In the genomic region with DNA sequence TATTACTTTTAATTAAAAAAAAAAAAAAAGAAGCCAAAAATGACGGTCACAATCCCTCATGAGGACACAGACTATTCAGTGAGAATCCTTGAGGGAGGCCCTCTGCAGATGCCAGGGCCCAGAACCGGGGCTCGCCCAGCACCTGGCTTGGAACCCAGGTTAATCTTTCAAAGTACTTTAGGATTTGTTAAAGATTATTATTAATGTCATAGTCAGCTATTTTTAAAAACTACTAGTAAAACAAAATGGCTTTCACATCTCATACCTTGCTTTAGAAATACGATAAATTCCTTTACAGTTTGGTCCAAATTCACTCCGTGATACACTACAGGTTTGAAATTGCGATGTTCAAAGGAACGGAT, we compare ENCODE assay signal across 2 cellular contexts.
TF ChIP-seq lines count a peak whose summit lies in the region.

No MANE protein-coding gene starts in this region.

TF ChIP-seq in IMR-90, 13 proteins besides CTCF, POLR2A, EP300 and RAD21:
- TF ChIP-seq CEBPB (IDR thresholded peaks at IDR 0.05; ENCODE audit: low read depth, low read length) = no peak
- TF ChIP-seq MAFK (IDR thresholded peaks at IDR 0.05; ENCODE audit: low read depth, low read length) = peak; percentile 81
TF ChIP-seq in IMR-90: peak in this region for 1.

TF ChIP-seq in K562, 482 proteins besides CTCF, POLR2A, EP300 and RAD21:
- TF ChIP-seq NRF1 (conservative IDR thresholded peaks at IDR 0.05 in 1 of 2, IDR thresholded peaks at IDR 0.05 in 1 of 2) = no peak
- TF ChIP-seq ZNF316 (IDR thresholded peaks at IDR 0.05) = peak; percentile 95
- TF ChIP-seq C11orf30 (IDR thresholded peaks at IDR 0.05; ENCODE audit: low read depth) = peak; percentile 81
- TF ChIP-seq MAFG (tag; conservative IDR thresholded peaks at IDR 0.05) = peak; percentile 74
- TF ChIP-seq ZFP30 (CRISPR knock-in tag; IDR thresholded peaks at IDR 0.05; ENCODE audit: borderline replicate concordance) = no peak
- TF ChIP-seq MAFK (IDR thresholded peaks at IDR 0.05; ENCODE audit: low read length) = peak; percentile 63; the same call in 1 of the 2 replicates
- TF ChIP-seq, protein P1, sequence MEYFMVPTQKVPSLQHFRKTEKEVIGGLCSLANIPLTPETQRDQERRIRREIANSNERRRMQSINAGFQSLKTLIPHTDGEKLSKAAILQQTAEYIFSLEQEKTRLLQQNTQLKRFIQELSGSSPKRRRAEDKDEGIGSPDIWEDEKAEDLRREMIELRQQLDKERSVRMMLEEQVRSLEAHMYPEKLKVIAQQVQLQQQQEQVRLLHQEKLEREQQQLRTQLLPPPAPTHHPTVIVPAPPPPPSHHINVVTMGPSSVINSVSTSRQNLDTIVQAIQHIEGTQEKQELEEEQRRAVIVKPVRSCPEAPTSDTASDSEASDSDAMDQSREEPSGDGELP (CRISPR knock-in tag; IDR thresholded peaks at IDR 0.05; ENCODE audit: borderline replicate concordance) = peak; percentile 0; the same call in 1 of the 2 replicates
- TF ChIP-seq, protein P2, sequence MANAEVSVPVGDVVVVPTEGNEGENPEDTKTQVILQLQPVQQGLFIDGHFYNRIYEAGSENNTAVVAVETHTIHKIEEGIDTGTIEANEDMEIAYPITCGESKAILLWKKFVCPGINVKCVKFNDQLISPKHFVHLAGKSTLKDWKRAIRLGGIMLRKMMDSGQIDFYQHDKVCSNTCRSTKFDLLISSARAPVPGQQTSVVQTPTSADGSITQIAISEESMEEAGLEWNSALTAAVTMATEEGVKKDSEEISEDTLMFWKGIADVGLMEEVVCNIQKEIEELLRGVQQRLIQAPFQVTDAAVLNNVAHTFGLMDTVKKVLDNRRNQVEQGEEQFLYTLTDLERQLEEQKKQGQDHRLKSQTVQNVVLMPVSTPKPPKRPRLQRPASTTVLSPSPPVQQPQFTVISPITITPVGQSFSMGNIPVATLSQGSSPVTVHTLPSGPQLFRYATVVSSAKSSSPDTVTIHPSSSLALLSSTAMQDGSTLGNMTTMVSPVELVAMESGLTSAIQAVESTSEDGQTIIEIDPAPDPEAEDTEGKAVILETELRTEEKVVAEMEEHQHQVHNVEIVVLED (CRISPR knock-in tag; IDR thresholded peaks at IDR 0.05) = no peak
- TF ChIP-seq, protein P3, sequence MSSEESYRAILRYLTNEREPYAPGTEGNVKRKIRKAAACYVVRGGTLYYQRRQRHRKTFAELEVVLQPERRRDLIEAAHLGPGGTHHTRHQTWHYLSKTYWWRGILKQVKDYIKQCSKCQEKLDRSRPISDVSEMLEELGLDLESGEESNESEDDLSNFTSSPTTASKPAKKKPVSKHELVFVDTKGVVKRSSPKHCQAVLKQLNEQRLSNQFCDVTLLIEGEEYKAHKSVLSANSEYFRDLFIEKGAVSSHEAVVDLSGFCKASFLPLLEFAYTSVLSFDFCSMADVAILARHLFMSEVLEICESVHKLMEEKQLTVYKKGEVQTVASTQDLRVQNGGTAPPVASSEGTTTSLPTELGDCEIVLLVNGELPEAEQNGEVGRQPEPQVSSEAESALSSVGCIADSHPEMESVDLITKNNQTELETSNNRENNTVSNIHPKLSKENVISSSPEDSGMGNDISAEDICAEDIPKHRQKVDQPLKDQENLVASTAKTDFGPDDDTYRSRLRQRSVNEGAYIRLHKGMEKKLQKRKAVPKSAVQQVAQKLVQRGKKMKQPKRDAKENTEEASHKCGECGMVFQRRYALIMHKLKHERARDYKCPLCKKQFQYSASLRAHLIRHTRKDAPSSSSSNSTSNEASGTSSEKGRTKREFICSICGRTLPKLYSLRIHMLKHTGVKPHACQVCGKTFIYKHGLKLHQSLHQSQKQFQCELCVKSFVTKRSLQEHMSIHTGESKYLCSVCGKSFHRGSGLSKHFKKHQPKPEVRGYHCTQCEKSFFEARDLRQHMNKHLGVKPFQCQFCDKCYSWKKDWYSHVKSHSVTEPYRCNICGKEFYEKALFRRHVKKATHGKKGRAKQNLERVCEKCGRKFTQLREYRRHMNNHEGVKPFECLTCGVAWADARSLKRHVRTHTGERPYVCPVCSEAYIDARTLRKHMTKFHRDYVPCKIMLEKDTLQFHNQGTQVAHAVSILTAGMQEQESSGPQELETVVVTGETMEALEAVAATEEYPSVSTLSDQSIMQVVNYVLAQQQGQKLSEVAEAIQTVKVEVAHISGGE (CRISPR knock-in tag; IDR thresholded peaks at IDR 0.05) = 0 out of 6 replicates have a peak, but pooled peaks of 1 of the 3 experiments have one; percentile 0
- peak; percentile 73 for TF ChIP-seq MAFF (IDR thresholded peaks at IDR 0.05; ENCODE audit: low read length)
- TF ChIP-seq, protein P4, sequence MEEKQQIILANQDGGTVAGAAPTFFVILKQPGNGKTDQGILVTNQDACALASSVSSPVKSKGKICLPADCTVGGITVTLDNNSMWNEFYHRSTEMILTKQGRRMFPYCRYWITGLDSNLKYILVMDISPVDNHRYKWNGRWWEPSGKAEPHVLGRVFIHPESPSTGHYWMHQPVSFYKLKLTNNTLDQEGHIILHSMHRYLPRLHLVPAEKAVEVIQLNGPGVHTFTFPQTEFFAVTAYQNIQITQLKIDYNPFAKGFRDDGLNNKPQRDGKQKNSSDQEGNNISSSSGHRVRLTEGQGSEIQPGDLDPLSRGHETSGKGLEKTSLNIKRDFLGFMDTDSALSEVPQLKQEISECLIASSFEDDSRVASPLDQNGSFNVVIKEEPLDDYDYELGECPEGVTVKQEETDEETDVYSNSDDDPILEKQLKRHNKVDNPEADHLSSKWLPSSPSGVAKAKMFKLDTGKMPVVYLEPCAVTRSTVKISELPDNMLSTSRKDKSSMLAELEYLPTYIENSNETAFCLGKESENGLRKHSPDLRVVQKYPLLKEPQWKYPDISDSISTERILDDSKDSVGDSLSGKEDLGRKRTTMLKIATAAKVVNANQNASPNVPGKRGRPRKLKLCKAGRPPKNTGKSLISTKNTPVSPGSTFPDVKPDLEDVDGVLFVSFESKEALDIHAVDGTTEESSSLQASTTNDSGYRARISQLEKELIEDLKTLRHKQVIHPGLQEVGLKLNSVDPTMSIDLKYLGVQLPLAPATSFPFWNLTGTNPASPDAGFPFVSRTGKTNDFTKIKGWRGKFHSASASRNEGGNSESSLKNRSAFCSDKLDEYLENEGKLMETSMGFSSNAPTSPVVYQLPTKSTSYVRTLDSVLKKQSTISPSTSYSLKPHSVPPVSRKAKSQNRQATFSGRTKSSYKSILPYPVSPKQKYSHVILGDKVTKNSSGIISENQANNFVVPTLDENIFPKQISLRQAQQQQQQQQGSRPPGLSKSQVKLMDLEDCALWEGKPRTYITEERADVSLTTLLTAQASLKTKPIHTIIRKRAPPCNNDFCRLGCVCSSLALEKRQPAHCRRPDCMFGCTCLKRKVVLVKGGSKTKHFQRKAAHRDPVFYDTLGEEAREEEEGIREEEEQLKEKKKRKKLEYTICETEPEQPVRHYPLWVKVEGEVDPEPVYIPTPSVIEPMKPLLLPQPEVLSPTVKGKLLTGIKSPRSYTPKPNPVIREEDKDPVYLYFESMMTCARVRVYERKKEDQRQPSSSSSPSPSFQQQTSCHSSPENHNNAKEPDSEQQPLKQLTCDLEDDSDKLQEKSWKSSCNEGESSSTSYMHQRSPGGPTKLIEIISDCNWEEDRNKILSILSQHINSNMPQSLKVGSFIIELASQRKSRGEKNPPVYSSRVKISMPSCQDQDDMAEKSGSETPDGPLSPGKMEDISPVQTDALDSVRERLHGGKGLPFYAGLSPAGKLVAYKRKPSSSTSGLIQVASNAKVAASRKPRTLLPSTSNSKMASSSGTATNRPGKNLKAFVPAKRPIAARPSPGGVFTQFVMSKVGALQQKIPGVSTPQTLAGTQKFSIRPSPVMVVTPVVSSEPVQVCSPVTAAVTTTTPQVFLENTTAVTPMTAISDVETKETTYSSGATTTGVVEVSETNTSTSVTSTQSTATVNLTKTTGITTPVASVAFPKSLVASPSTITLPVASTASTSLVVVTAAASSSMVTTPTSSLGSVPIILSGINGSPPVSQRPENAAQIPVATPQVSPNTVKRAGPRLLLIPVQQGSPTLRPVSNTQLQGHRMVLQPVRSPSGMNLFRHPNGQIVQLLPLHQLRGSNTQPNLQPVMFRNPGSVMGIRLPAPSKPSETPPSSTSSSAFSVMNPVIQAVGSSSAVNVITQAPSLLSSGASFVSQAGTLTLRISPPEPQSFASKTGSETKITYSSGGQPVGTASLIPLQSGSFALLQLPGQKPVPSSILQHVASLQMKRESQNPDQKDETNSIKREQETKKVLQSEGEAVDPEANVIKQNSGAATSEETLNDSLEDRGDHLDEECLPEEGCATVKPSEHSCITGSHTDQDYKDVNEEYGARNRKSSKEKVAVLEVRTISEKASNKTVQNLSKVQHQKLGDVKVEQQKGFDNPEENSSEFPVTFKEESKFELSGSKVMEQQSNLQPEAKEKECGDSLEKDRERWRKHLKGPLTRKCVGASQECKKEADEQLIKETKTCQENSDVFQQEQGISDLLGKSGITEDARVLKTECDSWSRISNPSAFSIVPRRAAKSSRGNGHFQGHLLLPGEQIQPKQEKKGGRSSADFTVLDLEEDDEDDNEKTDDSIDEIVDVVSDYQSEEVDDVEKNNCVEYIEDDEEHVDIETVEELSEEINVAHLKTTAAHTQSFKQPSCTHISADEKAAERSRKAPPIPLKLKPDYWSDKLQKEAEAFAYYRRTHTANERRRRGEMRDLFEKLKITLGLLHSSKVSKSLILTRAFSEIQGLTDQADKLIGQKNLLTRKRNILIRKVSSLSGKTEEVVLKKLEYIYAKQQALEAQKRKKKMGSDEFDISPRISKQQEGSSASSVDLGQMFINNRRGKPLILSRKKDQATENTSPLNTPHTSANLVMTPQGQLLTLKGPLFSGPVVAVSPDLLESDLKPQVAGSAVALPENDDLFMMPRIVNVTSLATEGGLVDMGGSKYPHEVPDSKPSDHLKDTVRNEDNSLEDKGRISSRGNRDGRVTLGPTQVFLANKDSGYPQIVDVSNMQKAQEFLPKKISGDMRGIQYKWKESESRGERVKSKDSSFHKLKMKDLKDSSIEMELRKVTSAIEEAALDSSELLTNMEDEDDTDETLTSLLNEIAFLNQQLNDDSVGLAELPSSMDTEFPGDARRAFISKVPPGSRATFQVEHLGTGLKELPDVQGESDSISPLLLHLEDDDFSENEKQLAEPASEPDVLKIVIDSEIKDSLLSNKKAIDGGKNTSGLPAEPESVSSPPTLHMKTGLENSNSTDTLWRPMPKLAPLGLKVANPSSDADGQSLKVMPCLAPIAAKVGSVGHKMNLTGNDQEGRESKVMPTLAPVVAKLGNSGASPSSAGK (IDR thresholded peaks at IDR 0.05) = no peak
TF ChIP-seq in K562: peak in this region for 7.
